ENCODE assay signal across 8 cellular contexts in genomic region chr6:33249732-33250625, GRCh38. TPM values are rescaled to one million over a fixed set of nuclear protein-coding genes. Genes with fewer than 3 reads are reported as not detected.
A peak's percentile ranks its signal among the peaks of the same experiment; 100 is the strongest.
DNase-seq lines count a peak whose midpoint lies in the region; ATAC-seq, FAIRE-seq and TF ChIP-seq lines count a peak whose summit lies in the region.

No MANE protein-coding gene starts in this region.

- WGBS in urinary bladder = 14% methylated on average over 15 of the region's 15 CpGs

- H3K79me2 ChIP-seq in OCI-LY7 (ENCODE audit: insufficient read depth, low read depth, low read length) = no peaks in the 10 kb centered on the region

- POLR2A ChIA-PET in OCI-LY7 (lab: Charles Lee) = interaction anchor here (0.7 to 3.8 kb wide), 6 partner anchors 10 to 180 kb away, joined by 3 to 19 read pairs (median 4); partner anchors contain the start of genes RPS18 and VPS52

- intact Hi-C loops in OCI-LY7 (cut with micrococcal nuclease; ENCODE audit: unreplicated experiment) = loop anchor here (1.0 to 5.0 kb wide), 2 partner anchors 21 to 238 kb away; partner anchors contain the start of gene VPS52

- no peaks in the 10 kb centered on the region for H4K20me1 ChIP-seq in OCI-LY7 (ENCODE audit: insufficient read depth, low read length)

- H3K27ac Mint-ChIP-seq in activated CD8-positive, alpha-beta memory T cell treated with anti-CD3 and anti-CD28 coated beads, Interleukin-2, amount 10 ng/mL, durations not matched to agents 7 days and 5 days = peak overlapping the region; percentile 94
- peak overlapping the region; percentile 85 for H3K27ac Mint-ChIP-seq in memory B cell

- CTCF ChIA-PET in activated CD8-positive, alpha-beta memory T cell treated with anti-CD3 and anti-CD28 coated beads, Interleukin-2, amount 10 ng/mL, durations not matched to agents 7 days and 5 days (lab: Charles Lee) = interaction anchor here (0.8 to 6.2 kb wide), 15 partner anchors 10 to 411 kb away, joined by 3 to 108 read pairs (median 21); partner anchors contain the start of genes B3GALT4, HSD17B8, PFDN6 and RING1
- CTCF ChIA-PET in OCI-LY7 (lab: Charles Lee; ENCODE audit: unreplicated experiment) = interaction anchor here (1.2 kb wide), 1 partner anchor 45 kb away, joined by 3 read pairs; the partner anchor contains the start of gene HSD17B8

- peak overlapping the region; percentile 99 for H3K4me2 ChIP-seq in OCI-LY7 (ENCODE audit: low read length)

- H3K4me1 Mint-ChIP-seq in activated CD8-positive, alpha-beta memory T cell treated with anti-CD3 and anti-CD28 coated beads, Interleukin-2, amount 10 ng/mL, durations not matched to agents 7 days and 5 days = peaks cover 37% of the 10 kb centered on the region
- peaks cover 26% of the 10 kb centered on the region for H3K4me1 Mint-ChIP-seq in memory B cell

- peak overlapping the region; percentile 90 for H3K4me3 Mint-ChIP-seq in activated CD8-positive, alpha-beta memory T cell treated with anti-CD3 and anti-CD28 coated beads, Interleukin-2, amount 10 ng/mL, durations not matched to agents 7 days and 5 days
- peak overlapping the region; percentile 87 for H3K4me3 Mint-ChIP-seq in memory B cell

- peaks cover 22% of the 10 kb centered on the region for H3K36me3 ChIP-seq in OCI-LY7 (ENCODE audit: insufficient read depth, low read length)
- H3K36me3 ChIP-seq in urinary bladder (ENCODE audit: insufficient read depth) = no peaks in the 10 kb centered on the region

- peaks cover 24% of the 10 kb centered on the region for H3K36me3 Mint-ChIP-seq in activated CD8-positive, alpha-beta memory T cell treated with anti-CD3 and anti-CD28 coated beads, Interleukin-2, amount 10 ng/mL, durations not matched to agents 7 days and 5 days
- peaks cover 11% of the 10 kb centered on the region for H3K36me3 Mint-ChIP-seq in memory B cell

- no peaks in the 10 kb centered on the region for H3K9me2 ChIP-seq in OCI-LY7 (ENCODE audit: insufficient read depth, low read length)

- BruUV-seq in OCI-LY7 (replicated peaks; lab: Mats Ljungman, UMichigan) = TSS peak; percentile 66

- peak overlapping the region; percentile 59 for H2AFZ ChIP-seq in OCI-LY7 (ENCODE audit: low read length)

- DNase-seq in activated CD8-positive, alpha-beta memory T cell treated with anti-CD3 and anti-CD28 coated beads, Interleukin-2, amount 10 ng/mL, durations not matched to agents 7 days and 5 days = peak; percentile 48
- no peak for DNase-seq in activated CD8-positive, alpha-beta memory T cell treated with anti-CD3 and anti-CD28 coated beads, Interleukin-2, amount 50 U/mL, for 48 hours
- DNase-seq in OCI-LY7 (ENCODE audit: low spot score) = no peak
- DNase-seq in dedifferentiated amniotic fluid mesenchymal stem cell (ENCODE audit: extremely low spot score) = peak; percentile 71
- DNase-seq in memory B cell (ENCODE audit: low spot score in 2 of 2) = no peak
- no peak for DNase-seq in NCI-H446 treated with DMSO at 0.1 percent for 48 hours (lab: John Stamatoyannopoulos, UW)
- DNase-seq in HTR-8/SVneo (ENCODE audit: insufficient read length, low spot score) = no peak

- no peaks in the 10 kb centered on the region for H3K9me3 ChIP-seq in OCI-LY7 (ENCODE audit: low read length)

- peaks cover 10% of the 10 kb centered on the region for H3K27me3 Mint-ChIP-seq in activated CD8-positive, alpha-beta memory T cell treated with anti-CD3 and anti-CD28 coated beads, Interleukin-2, amount 10 ng/mL, durations not matched to agents 7 days and 5 days
- H3K27me3 Mint-ChIP-seq in memory B cell = no peaks in the 10 kb centered on the region

- FAIRE-seq in HTR-8/SVneo (lab: Jason Lieb, UNC) = no peak

- ATAC-seq in activated CD8-positive, alpha-beta memory T cell treated with anti-CD3 and anti-CD28 coated beads, Interleukin-2, amount 10 ng/mL, durations not matched to agents 7 days and 5 days = no peak
- ATAC-seq in memory B cell (ENCODE audit: low read depth) = no peak

- TF ChIP-seq CTCF in OCI-LY7 (conservative IDR thresholded peaks at IDR 0.05; ENCODE audit: low read length) = no peak

- H3K4me3 ChIP-seq in OCI-LY7 (ENCODE audit: low read depth, low read length, poor library complexity, severe bottlenecking) (peak overlapping the region; percentile 73), urinary bladder (ENCODE audit: low read depth, low read length) (peak overlapping the region; percentile 37)

- H3K27ac ChIP-seq in OCI-LY7 (ENCODE audit: low read depth, low read length, poor library complexity, severe bottlenecking) = peak overlapping the region; percentile 74
- H3K27ac ChIP-seq in urinary bladder (ENCODE audit: low read depth) = peak overlapping the region; percentile 80

- H3K4me1 ChIP-seq in OCI-LY7 (ENCODE audit: insufficient read depth, low read length, poor library complexity, severe bottlenecking) (peaks cover 23% of the 10 kb centered on the region), urinary bladder (ENCODE audit: insufficient read depth) (no peaks in the 10 kb centered on the region)

- H3K9me3 Mint-ChIP-seq in activated CD8-positive, alpha-beta memory T cell treated with anti-CD3 and anti-CD28 coated beads, Interleukin-2, amount 10 ng/mL, durations not matched to agents 7 days and 5 days (ENCODE audit: low read depth) = no peaks in the 10 kb centered on the region
- H3K9me3 Mint-ChIP-seq in memory B cell = no peaks in the 10 kb centered on the region

RNA-seq across cellular contexts. Expression of gene VPS52, which starts 21.7 kb away (rescaled TPM):
- 10 to 100 TPM; 60.6 to 63.3 TPM for total RNA-seq in activated CD8-positive, alpha-beta memory T cell treated with anti-CD3 and anti-CD28 coated beads, Interleukin-2, amount 10 ng/mL, durations not matched to agents 7 days and 5 days
- 50.4 and 53.5 TPM in 2 replicates for total RNA-seq in OCI-LY7 (2014; rRNA removed; shearing (Covaris generic))
- total RNA-seq in OCI-LY7 (2022) (73.5 and 80.3 TPM in 2 replicates), urinary bladder (32.4 TPM)
- polyA plus RNA-seq in urinary bladder = 45.3 TPM

RNA-seq across cellular contexts. Expression of gene RPS18, which starts 21.9 kb away (rescaled TPM):
- total RNA-seq in activated CD8-positive, alpha-beta memory T cell treated with anti-CD3 and anti-CD28 coated beads, Interleukin-2, amount 10 ng/mL, durations not matched to agents 7 days and 5 days = 1,000 to 10,000 TPM; 2,808 to 3,161 TPM
- total RNA-seq in OCI-LY7 (2014; rRNA removed; shearing (Covaris generic)) = 7,191 and 8,620 TPM in 2 replicates
- total RNA-seq in OCI-LY7 (2022) (4,034 and 4,317 TPM in 2 replicates), urinary bladder (3,033 TPM)
- 4,357 TPM for polyA plus RNA-seq in urinary bladder

RNA-seq across cellular contexts. Expression of gene B3GALT4, which starts 26.9 kb away (rescaled TPM):
- 10 to 100 TPM; 14.0 to 20.5 TPM for total RNA-seq in activated CD8-positive, alpha-beta memory T cell treated with anti-CD3 and anti-CD28 coated beads, Interleukin-2, amount 10 ng/mL, durations not matched to agents 7 days and 5 days
- 13.1 and 14.2 TPM in 2 replicates for total RNA-seq in OCI-LY7 (2014; rRNA removed; shearing (Covaris generic))
- total RNA-seq in OCI-LY7 (2022) = 14.1 and 17.3 TPM in 2 replicates
- total RNA-seq in urinary bladder = 8.0 TPM
- polyA plus RNA-seq in urinary bladder = 19.3 TPM

RNA-seq across cellular contexts. Expression of gene WDR46, which starts 39.1 kb away (rescaled TPM):
- total RNA-seq in activated CD8-positive, alpha-beta memory T cell treated with anti-CD3 and anti-CD28 coated beads, Interleukin-2, amount 10 ng/mL, durations not matched to agents 7 days and 5 days = 10 to 100 TPM; 61.5 to 78.4 TPM
- total RNA-seq in OCI-LY7 (2014; rRNA removed; shearing (Covaris generic)) = 127 and 129 TPM in 2 replicates
- 71.4 and 83.3 TPM in 2 replicates for total RNA-seq in OCI-LY7 (2022)
- total RNA-seq in urinary bladder = 29.7 TPM
- 40.2 TPM for polyA plus RNA-seq in urinary bladder

RNA-seq across cellular contexts. Expression of gene PFDN6, which starts 39.4 kb away (rescaled TPM):
- 10 to 100 TPM; 67.8 to 90.3 TPM for total RNA-seq in activated CD8-positive, alpha-beta memory T cell treated with anti-CD3 and anti-CD28 coated beads, Interleukin-2, amount 10 ng/mL, durations not matched to agents 7 days and 5 days
- total RNA-seq in OCI-LY7 (2014; rRNA removed; shearing (Covaris generic)) = 72.5 and 112 TPM in 2 replicates
- total RNA-seq in OCI-LY7 (2022) (65.4 and 90.6 TPM in 2 replicates), urinary bladder (24.3 TPM)
- polyA plus RNA-seq in urinary bladder = 104 TPM

Comparison
In these comparisons a context has a peak if more than half of its experiments do, and no peak if none do; other contexts are left out.
1. DNase-seq: peak in activated CD8-positive, alpha-beta memory T cell treated with anti-CD3 and anti-CD28 coated beads, Interleukin-2, amount 10 ng/mL, durations not matched to agents 7 days and 5 days (single experiment) and dedifferentiated amniotic fluid mesenchymal stem cell (single experiment); none in activated CD8-positive, alpha-beta memory T cell treated with anti-CD3 and anti-CD28 coated beads, Interleukin-2, amount 50 U/mL, for 48 hours (single experiment), OCI-LY7 (single experiment), memory B cell (0 of 2), NCI-H446 treated with DMSO at 0.1 percent for 48 hours (single experiment) and HTR-8/SVneo (single experiment).